In genomic region chr9:92098638-92099037, GRCh38 we compare ENCODE assay signal across 11 cellular contexts. TPM values are rescaled to one million over a fixed set of nuclear protein-coding genes. Genes with fewer than 3 reads are reported as not detected.
DNase-seq lines count a peak whose midpoint lies in the region; ATAC-seq and TF ChIP-seq lines count a peak whose summit lies in the region.
"Had no signal": no experiment of that assay in that cellular context is flagged by ENCODE, and none has a peak within 500 bp of the region (broad histone marks: within the 10 kb centered on the region; RNA-seq: fewer than 3 reads in every experiment).

No MANE protein-coding gene starts in this region.

- intact Hi-C loops in prostate gland (cut with DNase I): no loop called here

- no peak for TF ChIP-seq CTCF in endothelial cell (IDR thresholded peaks at IDR 0.05; ENCODE audit: unreplicated experiment)
- TF ChIP-seq CTCF in prostate gland (IDR thresholded peaks at IDR 0.05): no peak

- no peak overlapping the region for H3K4me3 ChIP-seq in prostate gland
- H3K4me3 ChIP-seq: BLaER1 treated with 17β-estradiol and CSF1 and Interleukin-3, amounts not matched to agents 10 nM and 100 nM had no signal

- 48% methylated on average over 1 of the region's 1 CpG for WGBS in prostate gland

- no peaks in the 10 kb centered on the region for H3K9me3 ChIP-seq in prostate gland
- H3K9me3 ChIP-seq: SK-N-SH had no signal

- no peak for DNase-seq in stimulated activated naive CD8-positive, alpha-beta T cell treated with anti-CD3 and anti-CD28 coated beads, Interleukin-15, Interleukin-2, amounts not matched to agents 100 U/mL and 50 U/mL, for 24 hours
- DNase-seq in endothelial cell (ENCODE audit: low spot score) (no peak), midbrain (lab: John Stamatoyannopoulos, UW) (no peak), NCI-H446 (lab: John Stamatoyannopoulos, UW) (no peak), prostate gland (ENCODE audit: low spot score) (no peak)
- no peak for DNase-seq in stimulated activated naive CD4-positive, alpha-beta T cell (lab: John Stamatoyannopoulos, UW)
- DNase-seq: NCI-H510A treated with DMSO at 0.1 percent for 48 hours, SK-N-SH had no signal

- no peak overlapping the region for H3K27ac Mint-ChIP-seq in stimulated activated naive CD8-positive, alpha-beta T cell treated with anti-CD3 and anti-CD28 coated beads, Interleukin-15, Interleukin-2, amounts not matched to agents 100 ng/mL and 50 ng/mL, for 24 hours
- H3K27ac Mint-ChIP-seq in endothelial cell (ENCODE audit: unreplicated experiment): peak overlapping the region; percentile 57

- ATAC-seq in stimulated activated naive CD8-positive, alpha-beta T cell treated with anti-CD3 and anti-CD28 coated beads, Interleukin-15, Interleukin-2, amounts not matched to agents 100 U/mL and 50 U/mL, for 24 hours: no peak
- peak; percentile 64 for ATAC-seq in HG03442 (IDR thresholded peaks at IDR 0.05; ENCODE audit: unreplicated experiment)

- H3K36me3 ChIP-seq in prostate gland: no peaks in the 10 kb centered on the region

- no peaks in the 10 kb centered on the region for H3K27me3 Mint-ChIP-seq in stimulated activated naive CD8-positive, alpha-beta T cell treated with anti-CD3 and anti-CD28 coated beads, Interleukin-15, Interleukin-2, amounts not matched to agents 100 ng/mL and 50 ng/mL, for 24 hours
- H3K27me3 Mint-ChIP-seq in endothelial cell (ENCODE audit: unreplicated experiment): peaks cover 2% of the 10 kb centered on the region

- H3K27me3 ChIP-seq in prostate gland (replicated peaks; ENCODE audit: insufficient read depth): no peaks in the 10 kb centered on the region
- H3K27me3 ChIP-seq: BLaER1 treated with 17β-estradiol and CSF1 and Interleukin-3, amounts not matched to agents 10 nM and 100 nM had no signal

- peaks cover 52% of the 10 kb centered on the region for H3K36me3 Mint-ChIP-seq in stimulated activated naive CD8-positive, alpha-beta T cell treated with anti-CD3 and anti-CD28 coated beads, Interleukin-15, Interleukin-2, amounts not matched to agents 100 ng/mL and 50 ng/mL, for 24 hours (ENCODE audit: low read depth)
- H3K36me3 Mint-ChIP-seq in endothelial cell (ENCODE audit: low read depth, unreplicated experiment): peaks cover 22% of the 10 kb centered on the region

- no peaks in the 10 kb centered on the region for H3K4me1 ChIP-seq in prostate gland (replicated peaks)

- H3K4me1 Mint-ChIP-seq in stimulated activated naive CD8-positive, alpha-beta T cell treated with anti-CD3 and anti-CD28 coated beads, Interleukin-15, Interleukin-2, amounts not matched to agents 100 ng/mL and 50 ng/mL, for 24 hours (ENCODE audit: low read depth): peaks cover 35% of the 10 kb centered on the region
- peaks cover 30% of the 10 kb centered on the region for H3K4me1 Mint-ChIP-seq in endothelial cell (ENCODE audit: unreplicated experiment)

- no peak for TF ChIP-seq POLR2A in prostate gland (IDR thresholded peaks at IDR 0.05)

- H3K4me3 Mint-ChIP-seq in stimulated activated naive CD8-positive, alpha-beta T cell treated with anti-CD3 and anti-CD28 coated beads, Interleukin-15, Interleukin-2, amounts not matched to agents 100 ng/mL and 50 ng/mL, for 24 hours: peak overlapping the region; percentile 30
- no peak overlapping the region for H3K4me3 Mint-ChIP-seq in endothelial cell (ENCODE audit: unreplicated experiment)

- H3K9me3 Mint-ChIP-seq in stimulated activated naive CD8-positive, alpha-beta T cell treated with anti-CD3 and anti-CD28 coated beads, Interleukin-15, Interleukin-2, amounts not matched to agents 100 ng/mL and 50 ng/mL, for 24 hours: peaks cover 4% of the 10 kb centered on the region
- H3K9me3 Mint-ChIP-seq in endothelial cell (ENCODE audit: unreplicated experiment): no peaks in the 10 kb centered on the region

- no peak overlapping the region for H3K27ac ChIP-seq in prostate gland
- H3K27ac ChIP-seq: BLaER1 treated with 17β-estradiol and CSF1 and Interleukin-3, amounts not matched to agents 10 nM and 100 nM had no signal

RNA-seq across cellular contexts. Expression of gene SPTLC1, which starts 16.6 kb away (rescaled TPM):
- total RNA-seq in endothelial cell (ENCODE audit: unreplicated experiment) (69.2 TPM), prostate gland (10 to 100 TPM; 69.5 to 87.2 TPM)
